ENCODE assay signal across 8 cellular contexts in genomic region chr12:22687677-22688076, GRCh38.
DNase-seq lines count a peak whose midpoint lies in the region; ATAC-seq and TF ChIP-seq lines count a peak whose summit lies in the region.

No MANE protein-coding gene starts in this region.

- H3K9me3 Mint-ChIP-seq in activated T-helper 1 cell treated with anti-CD3 and anti-CD28 coated beads, Interleukin-12 subunit alpha, Interleukin-12 subunit beta, Interleukin-2, Interleukin-4 antibody, amounts not matched to agents 30 ng/mL and 10 ng/mL and 1 ng/mL, durations not matched to agents 14 hours and 24 hours and 36 hours: peaks cover 4% of the 10 kb centered on the region
- no peaks in the 10 kb centered on the region for H3K9me3 Mint-ChIP-seq in natural killer cell

- peaks cover 26% of the 10 kb centered on the region for H3K36me3 Mint-ChIP-seq in activated T-helper 1 cell treated with anti-CD3 and anti-CD28 coated beads, Interleukin-12 subunit alpha, Interleukin-12 subunit beta, Interleukin-2, Interleukin-4 antibody, amounts not matched to agents 30 ng/mL and 10 ng/mL and 1 ng/mL, durations not matched to agents 14 hours and 24 hours and 36 hours (ENCODE audit: low read depth)
- H3K36me3 Mint-ChIP-seq in natural killer cell: no peaks in the 10 kb centered on the region

- no peak overlapping the region for H3K4me3 ChIP-seq in thyroid gland (replicated peaks in 1 of 3)

- peaks cover 37% of the 10 kb centered on the region for H3K4me1 Mint-ChIP-seq in activated T-helper 1 cell treated with anti-CD3 and anti-CD28 coated beads, Interleukin-12 subunit alpha, Interleukin-12 subunit beta, Interleukin-2, Interleukin-4 antibody, amounts not matched to agents 30 ng/mL and 10 ng/mL and 1 ng/mL, durations not matched to agents 14 hours and 24 hours and 36 hours (ENCODE audit: low read depth)
- peaks cover 32 to 33% of the 10 kb centered on the region in 2 donors for H3K4me1 Mint-ChIP-seq in natural killer cell

- DNase-seq in AG09319 (ENCODE audit: extremely low read depth, low read depth) (peak; percentile 5), natural killer cell (no peak), NCI-H1092 treated with DMSO at 0.1 percent for 48 hours (lab: John Stamatoyannopoulos, UW) (no peak), thyroid gland (no peak)
- DNase-seq in activated T-helper 1 cell treated with anti-CD3 and anti-CD28 coated beads, Interleukin-12 subunit alpha, Interleukin-12 subunit beta, Interleukin-2, Interleukin-4 antibody, amounts not matched to agents 30 ng/mL and 10 ng/mL and 1 ng/mL, durations not matched to agents 14 hours and 24 hours and 36 hours (ENCODE audit: low spot score): no peak
- no peak for DNase-seq in central memory CD4-positive, alpha-beta T cell

- no peaks in the 10 kb centered on the region for H3K36me3 ChIP-seq in thyroid gland

- H3K27me3 Mint-ChIP-seq in activated T-helper 1 cell treated with anti-CD3 and anti-CD28 coated beads, Interleukin-12 subunit alpha, Interleukin-12 subunit beta, Interleukin-2, Interleukin-4 antibody, amounts not matched to agents 30 ng/mL and 10 ng/mL and 1 ng/mL, durations not matched to agents 14 hours and 24 hours and 36 hours (ENCODE audit: insufficient read depth): no peaks in the 10 kb centered on the region
- H3K27me3 Mint-ChIP-seq in natural killer cell (ENCODE audit: low read depth in 2 of 2): no peaks in the 10 kb centered on the region

- intact Hi-C loops in activated T-helper 1 cell treated with anti-CD3 and anti-CD28 coated beads, Interleukin-12 subunit alpha, Interleukin-12 subunit beta, Interleukin-2, Interleukin-4 antibody, amounts not matched to agents 30 ng/mL and 10 ng/mL and 1 ng/mL, durations not matched to agents 14 hours and 24 hours and 36 hours (cut with micrococcal nuclease): loop anchor here (1.0 to 10.0 kb wide), 5 partner anchors 63 to 643 kb away; partner anchors contain the start of genes C2CD5, CMAS and ETNK1
- intact Hi-C loops in natural killer cell (cut with micrococcal nuclease): loop anchor here (10.0 kb wide), 1 partner anchor 367 kb away; no protein-coding TSS in a partner anchor
- intact Hi-C loops in thyroid gland (cut with DNase I): no loop called here

- ATAC-seq in GM19328 (IDR thresholded peaks at IDR 0.05; ENCODE audit: unreplicated experiment): peak; percentile 63
- ATAC-seq in HG03196 (IDR thresholded peaks at IDR 0.05; ENCODE audit: unreplicated experiment): peak; percentile 69
- ATAC-seq in natural killer cell: peak; percentile 77 to 92 (median 83)

- peak overlapping the region in 1 of 3 donors; percentile 9 for H3K27ac ChIP-seq in thyroid gland

- no peak for TF ChIP-seq POLR2A in thyroid gland (IDR thresholded peaks at IDR 0.05)

- H3K9me3 ChIP-seq in thyroid gland: no peaks in the 10 kb centered on the region

- no peaks in the 10 kb centered on the region for H3K4me1 ChIP-seq in thyroid gland

- WGBS in thyroid gland, 2 donors: 69% methylated on average over 3 of the region's 3 CpGs

- H3K27me3 ChIP-seq in thyroid gland: no peaks in the 10 kb centered on the region

- H3K4me3 Mint-ChIP-seq in activated T-helper 1 cell treated with anti-CD3 and anti-CD28 coated beads, Interleukin-12 subunit alpha, Interleukin-12 subunit beta, Interleukin-2, Interleukin-4 antibody, amounts not matched to agents 30 ng/mL and 10 ng/mL and 1 ng/mL, durations not matched to agents 14 hours and 24 hours and 36 hours: no peak overlapping the region
- peak overlapping the region; percentile 0 for H3K4me3 Mint-ChIP-seq in natural killer cell

- peak overlapping the region; percentile 21 for H3K27ac Mint-ChIP-seq in activated T-helper 1 cell treated with anti-CD3 and anti-CD28 coated beads, Interleukin-12 subunit alpha, Interleukin-12 subunit beta, Interleukin-2, Interleukin-4 antibody, amounts not matched to agents 30 ng/mL and 10 ng/mL and 1 ng/mL, durations not matched to agents 14 hours and 24 hours and 36 hours
- H3K27ac Mint-ChIP-seq in natural killer cell: peak overlapping the region; percentile 20 to 72

- TF ChIP-seq CTCF in AG09319 (IDR thresholded peaks at IDR 0.05; ENCODE audit: low read depth, low read length) (no peak), natural killer cell (IDR thresholded peaks at IDR 0.05) (no peak), thyroid gland (IDR thresholded peaks at IDR 0.05) (no peak)
